Comparison of ENCODE assay signal across 14 cellular contexts in genomic region chr2:3460831-3461544, GRCh38. TPM values are rescaled to one million over a fixed set of nuclear protein-coding genes. Genes with fewer than 3 reads are reported as not detected.
DNase-seq lines count a peak whose midpoint lies in the region; ATAC-seq, FAIRE-seq and TF ChIP-seq lines count a peak whose summit lies in the region.
"Had no signal": no experiment of that assay in that cellular context is flagged by ENCODE, and none has a peak within 500 bp of the region (broad histone marks: within the 10 kb centered on the region; RNA-seq: fewer than 3 reads in every experiment).

No MANE protein-coding gene starts in this region.

- DNase-seq in cardiac muscle cell (ENCODE audit: low read depth in 1 of 2, low spot score in 1 of 2) (no peak), pancreas (peak in 4 of 6 donors; percentile 41 to 59 (median 52)), NCI-H345 treated with DMSO at 0.1 percent for 48 hours (lab: John Stamatoyannopoulos, UW; ENCODE audit: unreplicated experiment) (no peak)
- DNase-seq: colonic mucosa, mammary epithelial cell, NCI-H524 treated with DMSO at 0.1 percent for 48 hours, occipital lobe, SHP77 had no signal

- WGBS in pancreas, 2 donors: 74% methylated on average over 34 of the region's 34 CpGs

- H3K4me1 ChIP-seq in BLaER1 treated with 17β-estradiol and CSF1 and Interleukin-3, amounts not matched to agents 10 nM and 100 nM: peaks cover 20 to 82% (median 71%) of the 10 kb centered on the region in 10 experiments
- H3K4me1 ChIP-seq in cardiac muscle cell (ENCODE audit: low read depth) (no peaks in the 10 kb centered on the region), pancreas (no peaks in the 10 kb centered on the region)
- H3K4me1 ChIP-seq: colonic mucosa had no signal

- no peak overlapping the region for H3K27ac ChIP-seq in BLaER1 treated with 17β-estradiol and CSF1 and Interleukin-3, amounts not matched to agents 10 nM and 100 nM
- H3K27ac ChIP-seq in KOPT-K1 (ENCODE audit: low read depth, low read length, poor library complexity, severe bottlenecking): peak overlapping the region; percentile 52
- peak overlapping the region; percentile 14 for H3K27ac ChIP-seq in cardiac muscle cell
- H3K27ac ChIP-seq in pancreas: no peak overlapping the region
- H3K27ac ChIP-seq: colonic mucosa had no signal

- H3K27me3 ChIP-seq in BLaER1 treated with 17β-estradiol and CSF1 and Interleukin-3, amounts not matched to agents 10 nM and 100 nM: peaks cover 17 to 42% (median 31%) of the 10 kb centered on the region in 11 experiments; a peak in 19 of 22 replicates
- no peaks in the 10 kb centered on the region for H3K27me3 ChIP-seq in cardiac muscle cell
- H3K27me3 ChIP-seq in pancreas: no peaks in the 10 kb centered on the region
- H3K27me3 ChIP-seq: colonic mucosa had no signal

- peak overlapping the region in 4 of 11 experiments; percentile 27 to 43 (median 31); a peak in 5 of 22 replicates for H3K9ac ChIP-seq in BLaER1 treated with 17β-estradiol and CSF1 and Interleukin-3, amounts not matched to agents 10 nM and 100 nM

- no peak overlapping the region for H3K4me3 ChIP-seq in BLaER1 treated with 17β-estradiol and CSF1 and Interleukin-3, amounts not matched to agents 10 nM and 100 nM
- H3K4me3 ChIP-seq in cardiac muscle cell (no peak overlapping the region), pancreas (no peak overlapping the region)
- H3K4me3 ChIP-seq: colonic mucosa had no signal

- FAIRE-seq in pancreas (lab: Jason Lieb, UNC): no peak

- TF ChIP-seq CTCF in cardiac muscle cell (IDR thresholded peaks at IDR 0.05; ENCODE audit: low read depth, low read length) (no peak), pancreas (IDR thresholded peaks at IDR 0.05) (no peak)

- H3K36me3 ChIP-seq in BLaER1 treated with 17β-estradiol and CSF1 and Interleukin-3, amounts not matched to agents 10 nM and 100 nM: peaks cover 2 to 52% (median 37%) of the 10 kb centered on the region in 11 experiments; a peak in 20 of 22 replicates
- peaks cover 69% of the 10 kb centered on the region for H3K36me3 ChIP-seq in KOPT-K1 (ENCODE audit: insufficient read depth, low read length)
- H3K36me3 ChIP-seq in cardiac muscle cell: no peaks in the 10 kb centered on the region
- H3K36me3 ChIP-seq in pancreas: peaks cover 0 to 9% (median 3%) of the 10 kb centered on the region in 3 donors
- H3K36me3 ChIP-seq: colonic mucosa had no signal

- H3K9me3 ChIP-seq in BLaER1 treated with 17β-estradiol and CSF1 and Interleukin-3, amounts not matched to agents 10 nM and 100 nM (replicated peaks in 1 of 11): peaks cover 0 to 4% (median 0%) of the 10 kb centered on the region in 11 experiments; a peak in 1 of 22 replicates
- H3K9me3 ChIP-seq in KOPT-K1 (ENCODE audit: insufficient read depth, low read length, poor library complexity, severe bottlenecking) (no peaks in the 10 kb centered on the region), cardiac muscle cell (ENCODE audit: low read depth) (no peaks in the 10 kb centered on the region), pancreas (no peaks in the 10 kb centered on the region)
- H3K9me3 ChIP-seq: colonic mucosa had no signal

- peaks cover 14 to 65% (median 42%) of the 10 kb centered on the region in 11 experiments; a peak in 20 of 22 replicates for H4K20me1 ChIP-seq in BLaER1 treated with 17β-estradiol and CSF1 and Interleukin-3, amounts not matched to agents 10 nM and 100 nM

- H3K4me2 ChIP-seq in BLaER1 treated with 17β-estradiol and CSF1 and Interleukin-3, amounts not matched to agents 10 nM and 100 nM: peak overlapping the region; percentile 73 to 98 (median 88)

- intact Hi-C loops in pancreas (cut with DNase I): no loop called here

- ATAC-seq in pancreas: peak; percentile 17 to 67 (median 46)
- no peak for ATAC-seq in HG02763 (IDR thresholded peaks at IDR 0.05; ENCODE audit: unreplicated experiment)
- ATAC-seq in GM19455 (IDR thresholded peaks at IDR 0.05; ENCODE audit: unreplicated experiment): no peak
- no peak for ATAC-seq in GM18502 (IDR thresholded peaks at IDR 0.05; ENCODE audit: poor library complexity, unreplicated experiment)
- ATAC-seq: esophagus mucosa had no signal

RNA-seq across cellular contexts. Expression of gene ADI1, which starts 58.3 kb away (rescaled TPM):
- total RNA-seq in cardiac muscle cell: 15.3 and 26.5 TPM in 2 replicates
- 30.3 and 65.9 TPM in 2 replicates for polyA plus RNA-seq in cardiac muscle cell
- 10 to 100 TPM in 5 of 6 donors, 1 to 10 TPM in 1; 9.9 to 26.0 (median 19.2) TPM for total RNA-seq in pancreas
- 10 to 100 TPM; 17.8 to 29.7 TPM for polyA plus RNA-seq in pancreas

Comparison
In these comparisons a context has a peak if more than half of its experiments do, and no peak if none do; other contexts are left out.
1. H3K27ac ChIP-seq: peak in KOPT-K1 (single experiment) and cardiac muscle cell (single experiment); none in BLaER1 treated with 17β-estradiol and CSF1 and Interleukin-3, amounts not matched to agents 10 nM and 100 nM (0 of 11) and pancreas (0 of 4).
2. DNase-seq: peak in pancreas (4 of 6); none in cardiac muscle cell (0 of 2) and NCI-H345 treated with DMSO at 0.1 percent for 48 hours (single experiment).
3. ATAC-seq: peak in pancreas (4 of 4); none in HG02763 (single experiment), GM19455 (single experiment) and GM18502 (single experiment).